Comparison of ENCODE assay signal across 1 cellular context in the genomic region with DNA sequence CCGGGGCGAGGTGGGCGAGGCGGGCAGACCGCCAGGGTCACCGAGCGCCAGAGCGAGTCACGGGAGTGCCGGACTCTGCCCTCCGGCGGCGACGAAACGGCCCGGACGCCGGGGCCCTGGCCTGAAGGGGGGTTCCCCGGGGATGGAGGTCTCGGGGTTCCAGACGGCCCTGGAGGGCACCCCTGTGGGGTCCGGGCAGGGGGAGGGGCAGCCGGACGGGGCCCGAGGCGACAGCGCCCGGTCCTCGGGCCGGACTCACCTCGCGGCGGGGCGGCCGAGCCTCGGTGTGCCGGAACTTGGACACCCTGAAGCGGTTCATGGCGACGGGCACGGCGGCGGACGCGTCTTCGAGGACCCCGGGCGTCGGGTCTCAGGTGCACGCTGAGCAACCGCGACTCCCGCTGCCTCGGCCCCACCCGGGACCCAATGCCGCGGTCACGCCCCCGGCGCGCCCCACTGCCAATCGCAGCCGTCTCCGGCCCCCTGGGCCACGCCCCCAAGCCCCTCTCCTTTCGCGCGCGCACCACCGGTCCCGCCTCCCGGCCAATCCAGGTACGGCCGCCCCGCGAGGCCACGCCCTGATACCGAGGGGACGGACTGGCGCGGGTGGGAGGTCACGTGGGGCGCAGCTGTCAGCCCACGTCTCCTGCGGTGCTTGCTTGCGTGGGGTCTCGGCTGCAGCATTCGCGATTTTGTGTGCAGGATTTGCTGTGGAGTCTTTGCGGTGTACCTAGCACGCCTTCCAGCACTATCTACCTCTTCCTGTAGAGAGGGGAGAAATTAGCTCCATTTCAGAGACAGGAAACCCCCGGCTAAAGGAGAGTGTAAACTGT.
TF ChIP-seq lines count a peak whose summit lies in the region.

A gene (minus strand): TSS at position 397 of the 833 bp plus-strand sequence. CDS start 78 bp downstream, at position 319.

TF ChIP-seq in HepG2, 621 proteins besides CTCF, POLR2A, EP300 and RAD21 (continued from another document and continues in another):
- TF ChIP-seq TAF1 (CRISPR knock-in tag; IDR thresholded peaks at IDR 0.05) (peak; percentile 23; the same call in 1 of the 2 replicates), ZSCAN29 (CRISPR knock-in tag; conservative IDR thresholded peaks at IDR 0.05) (no peak), SAFB2 (CRISPR knock-in tag; IDR thresholded peaks at IDR 0.05; ENCODE audit: borderline replicate concordance, low read depth) (peak; percentile 77; the same call in 1 of the 2 replicates), NFYB (CRISPR knock-in tag; IDR thresholded peaks at IDR 0.05) (peak; percentile 85), ESRRA (CRISPR knock-in tag; IDR thresholded peaks at IDR 0.05; ENCODE audit: low read depth) (no peak), ZMYM2 (CRISPR knock-in tag; IDR thresholded peaks at IDR 0.05) (no peak), ZNF34 (CRISPR knock-in tag; IDR thresholded peaks at IDR 0.05; ENCODE audit: borderline replicate concordance) (no peak), MTA3 (CRISPR knock-in tag; IDR thresholded peaks at IDR 0.05) (no peak), ZNF772 (CRISPR knock-in tag; IDR thresholded peaks at IDR 0.05) (no peak), NFATC3 (CRISPR knock-in tag; IDR thresholded peaks at IDR 0.05) (no peak), ZNF329 (CRISPR knock-in tag; IDR thresholded peaks at IDR 0.05; ENCODE audit: low read depth) (no peak), PHF20 (CRISPR knock-in tag; IDR thresholded peaks at IDR 0.05) (peak; percentile 6; the same call in 1 of the 2 replicates), ZNF598 (CRISPR knock-in tag; IDR thresholded peaks at IDR 0.05; ENCODE audit: borderline replicate concordance) (peak; percentile 52; the same call in 1 of the 2 replicates), NFKB2 (CRISPR knock-in tag; IDR thresholded peaks at IDR 0.05; ENCODE audit: borderline replicate concordance) (peak; percentile 36; the same call in 1 of the 2 replicates), ZNF468 (CRISPR knock-in tag; IDR thresholded peaks at IDR 0.05) (no peak), ZNF510 (CRISPR knock-in tag; IDR thresholded peaks at IDR 0.05; ENCODE audit: low read depth) (no peak), TGIF2 (CRISPR knock-in tag; IDR thresholded peaks at IDR 0.05) (peak; percentile 83), ZNF75D (CRISPR knock-in tag; IDR thresholded peaks at IDR 0.05; ENCODE audit: borderline replicate concordance) (no peak), ZNF292 (CRISPR knock-in tag; IDR thresholded peaks at IDR 0.05; ENCODE audit: borderline replicate concordance, low read depth) (no peak), EHMT2 (IDR thresholded peaks at IDR 0.05; ENCODE audit: borderline replicate concordance, low read depth, low read length) (no peak), JDP2 (CRISPR knock-in tag; IDR thresholded peaks at IDR 0.05; ENCODE audit: borderline replicate concordance) (no peak), MXI1 (IDR thresholded peaks at IDR 0.05; ENCODE audit: borderline replicate concordance, low read depth, low read length) (peak; percentile 81; the same call in 2 of the 3 replicates), HNF4A (CRISPR knock-in tag; IDR thresholded peaks at IDR 0.05) (no peak), ZNF878 (CRISPR knock-in tag; IDR thresholded peaks at IDR 0.05) (0 out of 2 replicates have a peak, but pooled peaks have one; percentile 17), MEF2D (CRISPR knock-in tag; IDR thresholded peaks at IDR 0.05) (no peak), PAF1 (CRISPR knock-in tag; IDR thresholded peaks at IDR 0.05) (no peak), SSRP1 (CRISPR knock-in tag; IDR thresholded peaks at IDR 0.05) (no peak), ZFP90 (CRISPR knock-in tag; IDR thresholded peaks at IDR 0.05; ENCODE audit: borderline replicate concordance) (0 out of 2 replicates have a peak, but pooled peaks have one; percentile 29), HDAC2 (CRISPR knock-in tag; IDR thresholded peaks at IDR 0.05) (peak; percentile 73), ZNF260 (CRISPR knock-in tag; IDR thresholded peaks at IDR 0.05; ENCODE audit: borderline replicate concordance, low read depth) (no peak), ZNF546 (CRISPR knock-in tag; conservative IDR thresholded peaks at IDR 0.05) (peak; percentile 79; the same call in 1 of the 2 replicates), ZNF20 (CRISPR knock-in tag; IDR thresholded peaks at IDR 0.05) (no peak), ZSCAN9 (CRISPR knock-in tag; IDR thresholded peaks at IDR 0.05; ENCODE audit: borderline replicate concordance) (no peak), IKZF4 (CRISPR knock-in tag; IDR thresholded peaks at IDR 0.05; ENCODE audit: borderline replicate concordance, low read depth, not compliant biosample characterization) (no peak)
- TF ChIP-seq, protein P1, sequence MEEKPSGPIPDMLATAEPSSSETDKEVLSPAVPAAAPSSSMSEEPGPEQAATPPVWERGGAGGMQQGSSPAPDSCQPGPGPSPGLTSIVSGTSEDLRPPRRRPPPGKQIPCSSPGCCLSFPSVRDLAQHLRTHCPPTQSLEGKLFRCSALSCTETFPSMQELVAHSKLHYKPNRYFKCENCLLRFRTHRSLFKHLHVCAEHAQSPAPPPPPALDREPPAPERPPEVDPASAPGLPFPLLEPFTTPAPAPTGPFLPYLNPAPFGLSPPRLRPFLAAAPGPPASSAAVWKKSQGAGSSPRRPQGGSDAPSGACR (CRISPR knock-in tag; IDR thresholded peaks at IDR 0.05), result 0 out of 2 replicates have a peak, but pooled peaks have one; percentile 56
- TF ChIP-seq, protein P2, sequence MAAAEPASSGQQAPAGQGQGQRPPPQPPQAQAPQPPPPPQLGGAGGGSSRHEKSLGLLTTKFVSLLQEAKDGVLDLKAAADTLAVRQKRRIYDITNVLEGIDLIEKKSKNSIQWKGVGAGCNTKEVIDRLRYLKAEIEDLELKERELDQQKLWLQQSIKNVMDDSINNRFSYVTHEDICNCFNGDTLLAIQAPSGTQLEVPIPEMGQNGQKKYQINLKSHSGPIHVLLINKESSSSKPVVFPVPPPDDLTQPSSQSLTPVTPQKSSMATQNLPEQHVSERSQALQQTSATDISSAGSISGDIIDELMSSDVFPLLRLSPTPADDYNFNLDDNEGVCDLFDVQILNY (CRISPR knock-in tag; conservative IDR thresholded peaks at IDR 0.05), result peak; percentile 75
- TF ChIP-seq, protein P3, sequence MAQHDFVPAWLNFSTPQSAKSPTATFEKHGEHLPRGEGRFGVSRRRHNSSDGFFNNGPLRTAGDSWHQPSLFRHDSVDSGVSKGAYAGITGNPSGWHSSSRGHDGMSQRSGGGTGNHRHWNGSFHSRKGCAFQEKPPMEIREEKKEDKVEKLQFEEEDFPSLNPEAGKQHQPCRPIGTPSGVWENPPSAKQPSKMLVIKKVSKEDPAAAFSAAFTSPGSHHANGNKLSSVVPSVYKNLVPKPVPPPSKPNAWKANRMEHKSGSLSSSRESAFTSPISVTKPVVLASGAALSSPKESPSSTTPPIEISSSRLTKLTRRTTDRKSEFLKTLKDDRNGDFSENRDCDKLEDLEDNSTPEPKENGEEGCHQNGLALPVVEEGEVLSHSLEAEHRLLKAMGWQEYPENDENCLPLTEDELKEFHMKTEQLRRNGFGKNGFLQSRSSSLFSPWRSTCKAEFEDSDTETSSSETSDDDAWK (CRISPR knock-in tag; IDR thresholded peaks at IDR 0.05), result no peak
- TF ChIP-seq, protein P4, sequence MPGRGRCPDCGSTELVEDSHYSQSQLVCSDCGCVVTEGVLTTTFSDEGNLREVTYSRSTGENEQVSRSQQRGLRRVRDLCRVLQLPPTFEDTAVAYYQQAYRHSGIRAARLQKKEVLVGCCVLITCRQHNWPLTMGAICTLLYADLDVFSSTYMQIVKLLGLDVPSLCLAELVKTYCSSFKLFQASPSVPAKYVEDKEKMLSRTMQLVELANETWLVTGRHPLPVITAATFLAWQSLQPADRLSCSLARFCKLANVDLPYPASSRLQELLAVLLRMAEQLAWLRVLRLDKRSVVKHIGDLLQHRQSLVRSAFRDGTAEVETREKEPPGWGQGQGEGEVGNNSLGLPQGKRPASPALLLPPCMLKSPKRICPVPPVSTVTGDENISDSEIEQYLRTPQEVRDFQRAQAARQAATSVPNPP (CRISPR knock-in tag; IDR thresholded peaks at IDR 0.05), result no peak
- TF ChIP-seq, protein P5, sequence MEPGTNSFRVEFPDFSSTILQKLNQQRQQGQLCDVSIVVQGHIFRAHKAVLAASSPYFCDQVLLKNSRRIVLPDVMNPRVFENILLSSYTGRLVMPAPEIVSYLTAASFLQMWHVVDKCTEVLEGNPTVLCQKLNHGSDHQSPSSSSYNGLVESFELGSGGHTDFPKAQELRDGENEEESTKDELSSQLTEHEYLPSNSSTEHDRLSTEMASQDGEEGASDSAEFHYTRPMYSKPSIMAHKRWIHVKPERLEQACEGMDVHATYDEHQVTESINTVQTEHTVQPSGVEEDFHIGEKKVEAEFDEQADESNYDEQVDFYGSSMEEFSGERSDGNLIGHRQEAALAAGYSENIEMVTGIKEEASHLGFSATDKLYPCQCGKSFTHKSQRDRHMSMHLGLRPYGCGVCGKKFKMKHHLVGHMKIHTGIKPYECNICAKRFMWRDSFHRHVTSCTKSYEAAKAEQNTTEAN (CRISPR knock-in tag; conservative IDR thresholded peaks at IDR 0.05), result no peak
- TF ChIP-seq, protein P6, sequence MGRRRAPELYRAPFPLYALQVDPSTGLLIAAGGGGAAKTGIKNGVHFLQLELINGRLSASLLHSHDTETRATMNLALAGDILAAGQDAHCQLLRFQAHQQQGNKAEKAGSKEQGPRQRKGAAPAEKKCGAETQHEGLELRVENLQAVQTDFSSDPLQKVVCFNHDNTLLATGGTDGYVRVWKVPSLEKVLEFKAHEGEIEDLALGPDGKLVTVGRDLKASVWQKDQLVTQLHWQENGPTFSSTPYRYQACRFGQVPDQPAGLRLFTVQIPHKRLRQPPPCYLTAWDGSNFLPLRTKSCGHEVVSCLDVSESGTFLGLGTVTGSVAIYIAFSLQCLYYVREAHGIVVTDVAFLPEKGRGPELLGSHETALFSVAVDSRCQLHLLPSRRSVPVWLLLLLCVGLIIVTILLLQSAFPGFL (CRISPR knock-in tag; IDR thresholded peaks at IDR 0.05), result no peak
- TF ChIP-seq, protein P7, sequence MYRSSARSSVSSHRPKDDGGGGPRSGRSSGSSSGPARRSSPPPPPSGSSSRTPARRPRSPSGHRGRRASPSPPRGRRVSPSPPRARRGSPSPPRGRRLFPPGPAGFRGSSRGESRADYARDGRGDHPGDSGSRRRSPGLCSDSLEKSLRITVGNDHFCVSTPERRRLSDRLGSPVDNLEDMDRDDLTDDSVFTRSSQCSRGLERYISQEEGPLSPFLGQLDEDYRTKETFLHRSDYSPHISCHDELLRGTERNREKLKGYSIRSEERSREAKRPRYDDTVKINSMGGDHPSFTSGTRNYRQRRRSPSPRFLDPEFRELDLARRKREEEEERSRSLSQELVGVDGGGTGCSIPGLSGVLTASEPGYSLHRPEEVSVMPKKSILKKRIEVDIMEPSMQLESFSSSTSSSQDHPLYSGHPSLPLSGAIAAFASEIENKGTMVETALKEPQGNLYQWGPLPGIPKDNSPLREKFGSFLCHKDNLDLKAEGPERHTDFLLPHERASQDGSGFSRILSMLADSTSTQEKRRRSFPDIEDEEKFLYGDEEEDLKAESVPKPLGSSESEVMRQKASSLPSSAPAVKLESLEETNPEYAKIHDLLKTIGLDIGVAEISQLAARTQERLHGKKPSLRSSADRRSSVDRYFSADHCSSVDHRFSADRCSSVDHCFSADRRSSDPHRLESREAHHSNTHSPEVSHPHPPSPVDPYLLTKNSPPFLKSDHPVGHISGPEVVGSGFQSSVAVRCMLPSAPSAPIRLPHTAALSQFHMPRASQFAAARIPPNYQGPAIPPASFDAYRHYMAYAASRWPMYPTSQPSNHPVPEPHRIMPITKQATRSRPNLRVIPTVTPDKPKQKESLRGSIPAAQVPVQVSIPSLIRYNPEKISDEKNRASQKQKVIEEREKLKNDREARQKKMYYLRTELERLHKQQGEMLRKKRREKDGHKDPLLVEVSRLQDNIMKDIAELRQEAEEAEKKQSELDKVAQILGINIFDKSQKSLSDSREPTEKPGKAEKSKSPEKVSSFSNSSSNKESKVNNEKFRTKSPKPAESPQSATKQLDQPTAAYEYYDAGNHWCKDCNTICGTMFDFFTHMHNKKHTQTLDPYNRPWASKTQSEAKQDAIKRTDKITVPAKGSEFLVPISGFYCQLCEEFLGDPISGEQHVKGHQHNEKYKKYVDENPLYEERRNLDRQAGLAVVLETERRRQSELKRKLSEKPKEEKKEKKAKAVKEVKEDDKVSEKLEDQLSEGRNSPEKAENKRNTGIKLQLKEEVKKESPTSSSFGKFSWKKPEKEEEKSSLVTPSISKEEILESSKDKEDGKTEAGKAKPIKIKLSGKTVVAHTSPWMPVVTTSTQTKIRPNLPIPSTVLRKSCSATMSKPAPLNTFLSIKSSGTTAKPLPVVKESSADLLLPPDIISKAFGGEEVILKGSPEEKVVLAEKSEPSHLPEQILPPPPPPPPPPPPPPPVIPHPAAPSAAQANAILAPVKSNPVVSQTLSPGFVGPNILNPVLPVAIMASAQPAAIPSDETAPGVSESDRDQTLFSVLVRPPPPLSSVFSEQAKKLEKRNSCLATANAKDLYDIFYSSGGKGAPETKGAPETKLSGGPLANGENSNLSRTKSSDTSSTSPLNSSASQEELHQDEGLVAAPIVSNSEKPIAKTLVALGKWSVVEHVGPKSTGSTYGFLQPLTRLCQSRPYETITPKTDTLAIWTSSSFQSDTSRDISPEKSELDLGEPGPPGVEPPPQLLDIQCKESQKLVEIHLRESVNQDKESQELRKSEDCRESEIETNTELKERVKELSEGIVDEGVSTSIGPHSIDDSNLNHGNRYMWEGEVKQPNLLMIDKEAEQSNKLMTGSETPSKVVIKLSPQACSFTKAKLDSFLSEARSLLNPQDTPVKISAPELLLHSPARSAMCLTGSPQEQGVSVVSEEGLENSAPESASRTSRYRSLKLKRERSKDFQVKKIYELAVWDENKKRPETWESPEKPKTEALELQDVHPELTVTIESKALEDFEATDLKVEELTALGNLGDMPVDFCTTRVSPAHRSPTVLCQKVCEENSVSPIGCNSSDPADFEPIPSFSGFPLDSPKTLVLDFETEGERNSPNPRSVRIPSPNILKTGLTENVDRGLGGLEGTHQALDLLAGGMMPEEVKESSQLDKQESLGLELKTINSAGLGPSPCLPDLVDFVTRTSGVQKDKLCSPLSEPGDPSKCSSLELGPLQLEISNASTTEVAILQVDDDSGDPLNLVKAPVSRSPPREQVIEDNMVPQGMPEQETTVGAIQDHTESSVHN (CRISPR knock-in tag; IDR thresholded peaks at IDR 0.05), result no peak
- TF ChIP-seq, protein P8, sequence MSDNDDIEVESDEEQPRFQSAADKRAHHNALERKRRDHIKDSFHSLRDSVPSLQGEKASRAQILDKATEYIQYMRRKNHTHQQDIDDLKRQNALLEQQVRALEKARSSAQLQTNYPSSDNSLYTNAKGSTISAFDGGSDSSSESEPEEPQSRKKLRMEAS (IDR thresholded peaks at IDR 0.05), result peak; percentile 89
- TF ChIP-seq, protein P9, sequence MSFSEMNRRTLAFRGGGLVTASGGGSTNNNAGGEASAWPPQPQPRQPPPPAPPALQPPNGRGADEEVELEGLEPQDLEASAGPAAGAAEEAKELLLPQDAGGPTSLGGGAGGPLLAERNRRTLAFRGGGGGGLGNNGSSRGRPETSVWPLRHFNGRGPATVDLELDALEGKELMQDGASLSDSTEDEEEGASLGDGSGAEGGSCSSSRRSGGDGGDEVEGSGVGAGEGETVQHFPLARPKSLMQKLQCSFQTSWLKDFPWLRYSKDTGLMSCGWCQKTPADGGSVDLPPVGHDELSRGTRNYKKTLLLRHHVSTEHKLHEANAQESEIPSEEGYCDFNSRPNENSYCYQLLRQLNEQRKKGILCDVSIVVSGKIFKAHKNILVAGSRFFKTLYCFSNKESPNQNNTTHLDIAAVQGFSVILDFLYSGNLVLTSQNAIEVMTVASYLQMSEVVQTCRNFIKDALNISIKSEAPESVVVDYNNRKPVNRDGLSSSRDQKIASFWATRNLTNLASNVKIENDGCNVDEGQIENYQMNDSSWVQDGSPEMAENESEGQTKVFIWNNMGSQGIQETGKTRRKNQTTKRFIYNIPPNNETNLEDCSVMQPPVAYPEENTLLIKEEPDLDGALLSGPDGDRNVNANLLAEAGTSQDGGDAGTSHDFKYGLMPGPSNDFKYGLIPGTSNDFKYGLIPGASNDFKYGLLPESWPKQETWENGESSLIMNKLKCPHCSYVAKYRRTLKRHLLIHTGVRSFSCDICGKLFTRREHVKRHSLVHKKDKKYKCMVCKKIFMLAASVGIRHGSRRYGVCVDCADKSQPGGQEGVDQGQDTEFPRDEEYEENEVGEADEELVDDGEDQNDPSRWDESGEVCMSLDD (CRISPR knock-in tag; IDR thresholded peaks at IDR 0.05; ENCODE audit: borderline replicate concordance), result no peak
